Comparison of ENCODE assay signal across 10 cellular contexts in genomic region chr2:134657650-134658250, GRCh38.
A peak's percentile ranks its signal among the peaks of the same experiment; 100 is the strongest.
DNase-seq lines count a peak whose midpoint lies in the region; ATAC-seq and TF ChIP-seq lines count a peak whose summit lies in the region.
"Had no signal": no experiment of that assay in that cellular context is flagged by ENCODE, and none has a peak within 500 bp of the region (broad histone marks: within the 10 kb centered on the region; RNA-seq: fewer than 3 reads in every experiment).

No MANE protein-coding gene starts in this region.

- intact Hi-C loops in CD14-positive monocyte (cut with micrococcal nuclease): no loop called here

- H3K9me3 Mint-ChIP-seq in CD14-positive monocyte: peaks cover 0 to 2% (median 0%) of the 10 kb centered on the region in 7 donors
- H3K9me3 Mint-ChIP-seq: activated B cell treated with CpG ODN at 0.5 μM for 24 hours had no signal

- H3K36me3 ChIP-seq in WERI-Rb-1 (no peaks in the 10 kb centered on the region), iPS DF 6.9 (ENCODE audit: control insufficient read depth, insufficient read depth, low read length) (no peaks in the 10 kb centered on the region)

- H3K27me3 Mint-ChIP-seq in CD14-positive monocyte (ENCODE audit: low read depth in 3 of 3): peaks cover 0 to 5% (median 0%) of the 10 kb centered on the region in 3 donors
- H3K27me3 Mint-ChIP-seq: activated B cell treated with CpG ODN at 0.5 μM for 24 hours had no signal

- H3K4me3 Mint-ChIP-seq in CD14-positive monocyte: no peak overlapping the region
- H3K4me3 Mint-ChIP-seq: activated B cell treated with CpG ODN at 0.5 μM for 24 hours had no signal

- no peaks in the 10 kb centered on the region for H3K9me3 ChIP-seq in WERI-Rb-1 (ENCODE audit: severe bottlenecking)
- no peaks in the 10 kb centered on the region for H3K9me3 ChIP-seq in iPS DF 6.9 (ENCODE audit: control insufficient read depth, insufficient read depth, low read length)

- in situ Hi-C loops in GM13977 (cut with MboI; ENCODE audit: low pct_unique_long_range_greater_than_20kb, low sequenced_read_pairs, unreplicated experiment): no loop called here

- DNase-seq in CD14-positive monocyte (ENCODE audit: low spot score) (no peak), GM13977 (ENCODE audit: low spot score) (no peak), WERI-Rb-1 (peak; percentile 43), iPS DF 6.9 (ENCODE audit: low read depth, low spot score) (peak; percentile 16), NCI-H748 (lab: John Stamatoyannopoulos, UW; ENCODE audit: unreplicated experiment) (no peak)
- DNase-seq: activated B cell treated with CpG ODN at 0.5 μM for 24 hours had no signal

- TF ChIP-seq CTCF in CD14-positive monocyte (IDR thresholded peaks at IDR 0.05) (peak; percentile 41), GM13977 (IDR thresholded peaks at IDR 0.05; ENCODE audit: extremely low read depth, insufficient read depth, missing control alignments) (peak; percentile 37), WERI-Rb-1 (IDR thresholded peaks at IDR 0.05; ENCODE audit: low read depth, low read length) (peak; percentile 60)

- no CpG with 5 or more reads among the region's 12 CpGs for WGBS in iPS DF 6.9 (ENCODE audit: insufficient coverage, insufficient read length)

- H3K27me3 ChIP-seq in WERI-Rb-1 (ENCODE audit: insufficient read depth, low read depth, severe bottlenecking) (peaks cover 7% of the 10 kb centered on the region), iPS DF 6.9 (ENCODE audit: control insufficient read depth, insufficient read depth, low read length) (no peaks in the 10 kb centered on the region)

- no peak for ATAC-seq in HG03469 (IDR thresholded peaks at IDR 0.05; ENCODE audit: unreplicated experiment)
- ATAC-seq in GM21367 (IDR thresholded peaks at IDR 0.05; ENCODE audit: unreplicated experiment): no peak
- ATAC-seq in esophagus mucosa: no peak

- H3K27ac ChIP-seq in WERI-Rb-1 (no peak overlapping the region), iPS DF 6.9 (ENCODE audit: low read length) (no peak overlapping the region)
- H3K27ac ChIP-seq: epithelial cell of prostate had no signal

- H3K4me1 ChIP-seq in iPS DF 6.9 (ENCODE audit: control insufficient read depth, insufficient read depth, low read length): no peaks in the 10 kb centered on the region

- H3K36me3 Mint-ChIP-seq in CD14-positive monocyte: no peaks in the 10 kb centered on the region

- no peak overlapping the region for H3K4me3 ChIP-seq in WERI-Rb-1 (ENCODE audit: low read depth, low read length)
- no peak overlapping the region for H3K4me3 ChIP-seq in iPS DF 6.9 (ENCODE audit: low read length)

- no peaks in the 10 kb centered on the region for H3K4me1 Mint-ChIP-seq in CD14-positive monocyte

- H3K27ac Mint-ChIP-seq in CD14-positive monocyte: no peak overlapping the region
- H3K27ac Mint-ChIP-seq: activated B cell treated with CpG ODN at 0.5 μM for 24 hours had no signal

Comparison
In these comparisons a context has a peak if more than half of its experiments do, and no peak if none do; other contexts are left out.
1. DNase-seq: peak in WERI-Rb-1 (single experiment) and iPS DF 6.9 (single experiment); none in CD14-positive monocyte (single experiment), GM13977 (single experiment) and NCI-H748 (single experiment).
2. Peak in every context shown above with its lines, with median percentiles within 50 percentile points of each other: CTCF ChIP-seq.